In the genomic region with DNA sequence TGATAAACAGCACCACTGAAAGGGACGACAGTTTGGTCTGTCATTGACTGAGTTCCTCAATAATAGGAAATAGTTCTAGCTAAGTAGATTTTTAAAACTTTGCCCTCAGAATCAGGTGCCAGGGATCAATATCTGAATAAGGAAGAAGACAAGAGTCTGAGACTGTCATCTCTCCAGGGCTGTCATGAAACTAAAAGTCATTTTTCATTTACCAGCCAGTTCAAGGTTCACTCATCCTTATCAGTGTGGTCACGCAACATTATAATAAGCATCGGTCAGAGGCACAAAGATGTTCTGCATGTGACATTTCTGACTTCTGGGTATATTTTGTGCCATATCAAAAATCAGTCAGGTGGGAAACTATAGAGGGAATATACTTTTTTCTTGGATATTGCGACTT, we compare ENCODE assay signal across 19 cellular contexts. TPM values are rescaled to one million over a fixed set of nuclear protein-coding genes. Genes with fewer than 3 reads are reported as not detected.
DNase-seq lines count a peak whose midpoint lies in the region; ATAC-seq, FAIRE-seq and TF ChIP-seq lines count a peak whose summit lies in the region.
"Had no signal": no experiment of that assay in that cellular context is flagged by ENCODE, and none has a peak within 500 bp of the region (broad histone marks: within the 10 kb centered on the region; RNA-seq: fewer than 3 reads in every experiment).

No MANE protein-coding gene starts in this region.

- TF ChIP-seq POLR2A in K562 (conservative IDR thresholded peaks at IDR 0.05): no peak

- no peak overlapping the region for H3K4me2 ChIP-seq in K562 (ENCODE audit: insufficient read depth, low read length)
- no peak overlapping the region for H3K4me2 ChIP-seq in Karpas-422 (ENCODE audit: low read depth, low read length, poor library complexity, severe bottlenecking)

- H3K4me3 ChIP-seq in K562: no peak overlapping the region
- no peak overlapping the region for H3K4me3 ChIP-seq in Karpas-422 (ENCODE audit: low read length)

- BruUV-seq in K562 (replicated peaks; lab: Mats Ljungman, UMichigan): no TSS peak

- no peak for TF ChIP-seq CTCF in K562 (IDR thresholded peaks at IDR 0.05 in 2 of 3, conservative IDR thresholded peaks at IDR 0.05 in 1 of 3; ENCODE audit: insufficient read depth in 2 of 3, low read depth in 1 of 3, low read length in 3 of 3)

- H3K27ac ChIP-seq in K562 (ENCODE audit: extremely low read depth, low read depth, low read length) (no peak overlapping the region), Karpas-422 (ENCODE audit: low read length) (no peak overlapping the region)

- no peak for TF ChIP-seq RAD21 in K562 (CRISPR knock-in tag; conservative IDR thresholded peaks at IDR 0.05 in 1 of 2, IDR thresholded peaks at IDR 0.05 in 1 of 2)

- ATAC-seq in GM19372 (IDR thresholded peaks at IDR 0.05; ENCODE audit: low read depth, unreplicated experiment) (peak; percentile 68), HG02763 (IDR thresholded peaks at IDR 0.05; ENCODE audit: unreplicated experiment) (peak; percentile 54), K562 (no peak)
- ATAC-seq: Right ventricle myocardium inferior had no signal

- no peaks in the 10 kb centered on the region for H3K9me2 ChIP-seq in Karpas-422 (replicated peaks; ENCODE audit: insufficient read depth, low read length)

- H4K20me1 ChIP-seq in K562 (replicated peaks; ENCODE audit: control insufficient read depth, insufficient read depth, low read length): no peaks in the 10 kb centered on the region
- H4K20me1 ChIP-seq in Karpas-422 (ENCODE audit: insufficient read depth, low read depth, low read length): no peaks in the 10 kb centered on the region

- H3K9ac ChIP-seq in K562 (ENCODE audit: insufficient read depth in 1 of 2, low read depth in 2 of 2, low read length in 2 of 2) (no peak overlapping the region), Karpas-422 (ENCODE audit: low read length) (no peak overlapping the region)

- intact Hi-C loops in K562 (cut with micrococcal nuclease): no loop called here

- CTCF ChIA-PET in K562 (lab: Yijun Ruan, JAX; ENCODE audit: low intra/inter-chr PET ratio): no interaction called here

- POLR2A ChIA-PET in K562 (lab: Yijun Ruan, JAX): no interaction called here

- H3K9me1 ChIP-seq in K562 (ENCODE audit: control insufficient read depth, insufficient read depth, low read length): no peaks in the 10 kb centered on the region

- DNase-seq in K562 (ENCODE audit: extremely low read depth in 1 of 4, low spot score in 3 of 4) (peak in 1 of 4 experiments; percentile 31), Karpas-422 (no peak), activated gamma-delta T cell (lab: John Stamatoyannopoulos, UW) (no peak)
- DNase-seq in activated naive CD4-positive, alpha-beta T cell treated with Interleukin-2 at 50 U/mL for 16 hours: no peak
- DNase-seq in stimulated activated CD4-positive, alpha-beta T cell treated with anti-CD3 and anti-CD28 coated beads, Interleukin-2, amount 100 ng/mL, for 24 hours: no peak
- DNase-seq: ACHN; C1 segment of cervical spinal cord; CD8-positive, alpha-beta memory T cell; DMS79 treated with DMSO at 0.1 percent for 48 hours; GOT3; NCI-H1105 treated with DMSO at 0.1 percent for 48 hours; NCI-H1694; NCI-H2081 treated with DMSO at 0.1 percent for 48 hours; NK-92 treated with Interleukin-12 subunit alpha and Interleukin-12 subunit beta, amount 100 ng/mL, for 24 hours had no signal

- no peak for TF ChIP-seq EP300 in K562 (IDR thresholded peaks at IDR 0.05; ENCODE audit: low read length)

- no peak for FAIRE-seq in K562 (lab: Jason Lieb, UNC)
- FAIRE-seq: HTR-8/SVneo, RCC 7860 had no signal

- in situ Hi-C loops in K562 (cut with MboI): no loop called here

- H3K27me3 ChIP-seq in K562 (ENCODE audit: control insufficient read depth in 2 of 2, insufficient read depth in 2 of 2, low read length in 2 of 2) (no peaks in the 10 kb centered on the region), Karpas-422 (ENCODE audit: low read length) (no peaks in the 10 kb centered on the region)

- WGBS in K562 (ENCODE audit: insufficient coverage, low coverage, missing lambda C conversion rate): 23% methylated on average over 4 of the region's 4 CpGs

- no peak overlapping the region for H2AFZ ChIP-seq in K562 (ENCODE audit: low read depth, low read length)
- no peak overlapping the region for H2AFZ ChIP-seq in Karpas-422 (ENCODE audit: low read length)

- H3K36me3 ChIP-seq in K562 (ENCODE audit: control insufficient read depth, insufficient read depth, low read length) (no peaks in the 10 kb centered on the region), Karpas-422 (ENCODE audit: insufficient read depth, low read length) (no peaks in the 10 kb centered on the region)

- H3K79me2 ChIP-seq in K562 (ENCODE audit: control insufficient read depth, insufficient read depth, low read length) (no peaks in the 10 kb centered on the region), Karpas-422 (ENCODE audit: low read length) (no peaks in the 10 kb centered on the region)

- H3K9me3 ChIP-seq in K562 (replicated peaks; ENCODE audit: control insufficient read depth, insufficient read depth, low read depth, low read length): peaks cover 9% of the 10 kb centered on the region
- H3K9me3 ChIP-seq in Karpas-422 (ENCODE audit: low read length): no peaks in the 10 kb centered on the region

- H3K4me1 ChIP-seq in K562 (replicated peaks in 1 of 2; ENCODE audit: control insufficient read depth in 2 of 2, insufficient read depth in 2 of 2, low read length in 2 of 2): peaks cover 0 to 12% of the 10 kb centered on the region in 2 experiments; a peak in 2 of 5 replicates
- no peaks in the 10 kb centered on the region for H3K4me1 ChIP-seq in Karpas-422 (ENCODE audit: low read length)

TF ChIP-seq in K562, 482 proteins besides CTCF, POLR2A, EP300 and RAD21 (continues in another document):
- peak; percentile 64 for TF ChIP-seq NR2C1 (IDR thresholded peaks at IDR 0.05)
- TF ChIP-seq NR2C1 (tag; IDR thresholded peaks at IDR 0.05): peak; percentile 70
- no peak for TF ChIP-seq ZNF146 (CRISPR knock-in tag; IDR thresholded peaks at IDR 0.05; ENCODE audit: unreplicated experiment)
- TF ChIP-seq PBX2 (CRISPR knock-in tag; IDR thresholded peaks at IDR 0.05; ENCODE audit: low read depth): no peak
- peak; percentile 69 for TF ChIP-seq PBX2 (tag; conservative IDR thresholded peaks at IDR 0.05; ENCODE audit: low read depth)
- TF ChIP-seq NR2C2 (CRISPR knock-in tag; IDR thresholded peaks at IDR 0.05): 0 out of 2 replicates have a peak, but pooled peaks have one; percentile 40
- TF ChIP-seq NR2C2 (tag; IDR thresholded peaks at IDR 0.05): peak; percentile 75
- TF ChIP-seq ZBTB26 (CRISPR knock-in tag; IDR thresholded peaks at IDR 0.05): no peak
- TF ChIP-seq MEIS2 (IDR thresholded peaks at IDR 0.05; ENCODE audit: partially characterized antibody): peak; percentile 90

RNA-seq across cellular contexts. Expression of gene E2F3, which starts 52.5 kb away (rescaled TPM):
- total RNA-seq in K562 (2011; cell fraction: chromatin; rRNA removed; ENCODE audit: low replicate concordance): 24.9 and 55.4 TPM in 2 replicates
- total RNA-seq in K562 (2011; cell fraction: nucleolus; rRNA removed): 17.5 and 22.4 TPM in 2 replicates
- total RNA-seq in K562 (2011; cell fraction: nucleoplasm; rRNA removed): 30.3 and 42.3 TPM in 2 replicates
- total RNA-seq in K562 (2014; rRNA removed) (11.1 and 13.2 TPM in 2 replicates), K562 (2014; rRNA removed; fragmentation: Illumina TruSeq; extraction: Trizol) (29.6 and 33.6 TPM in 2 replicates), K562 (2015; rRNA removed; fragmentation: Illumina TruSeq; extraction: Trizol) (25.9 and 26.5 TPM in 2 replicates), K562 (2021) (41.3 and 44.7 TPM in 2 replicates)
- polyA plus RNA-seq in K562 (2011; rRNA removed) (26.3 and 31.6 TPM in 2 replicates), K562 (2014; fragmentation: Illumina TruSeq; extraction: Trizol) (41.2 and 41.6 TPM in 2 replicates), K562 (2014; fragmentation: Nextera tagmentation; extraction: Ambion mirVana) (10 to 100 TPM; 11.8 to 14.8 TPM), K562 (2014; rRNA removed) (23.8 and 27.2 TPM in 2 replicates)
- polyA plus RNA-seq in K562 (2011; cell fraction: cytosol; rRNA removed): 8.7 and 15.4 TPM in 2 replicates
- 40.0 and 46.3 TPM in 2 replicates for polyA plus RNA-seq in K562 (2011; cell fraction: nucleus; rRNA removed)
- 24.2 and 27.2 TPM in 2 replicates for polyA plus RNA-seq in K562 (2012)
- 26.4 and 27.4 TPM in 2 replicates for polyA minus RNA-seq in K562 (2011; rRNA and poly(A)+ RNA removed)
- polyA minus RNA-seq in K562 (2011; cell fraction: cytosol; rRNA and poly(A)+ RNA removed): 15.8 and 21.2 TPM in 2 replicates
- polyA minus RNA-seq in K562 (2011; cell fraction: nucleus; rRNA and poly(A)+ RNA removed): 12.7 and 14.9 TPM in 2 replicates
- 12.3 and 13.8 TPM in 2 replicates for total RNA-seq in Karpas-422 (2014; rRNA removed; shearing (Covaris generic); ENCODE audit: low replicate concordance)
